Comparison of ENCODE assay signal across 15 cellular contexts in genomic region chr9:114450833-114451706, GRCh38. TPM values are rescaled to one million over a fixed set of nuclear protein-coding genes. Genes with fewer than 3 reads are reported as not detected.
DNase-seq lines count a peak whose midpoint lies in the region; ATAC-seq and TF ChIP-seq lines count a peak whose summit lies in the region.
"Had no signal": no experiment of that assay in that cellular context is flagged by ENCODE, and none has a peak within 500 bp of the region (broad histone marks: within the 10 kb centered on the region; RNA-seq: fewer than 3 reads in every experiment).

No MANE protein-coding gene starts in this region.

- H3K27me3 Mint-ChIP-seq in activated T-cell treated with anti-CD3 and anti-CD28 coated beads, Interleukin-2, amount 50 U/mL, for 24 hours = no peaks in the 10 kb centered on the region
- no peaks in the 10 kb centered on the region for H3K27me3 Mint-ChIP-seq in T-helper 17 cell

- H3K27me3 ChIP-seq in spleen (replicated peaks in 1 of 7) (no peaks in the 10 kb centered on the region), heart right ventricle (peaks cover 0 to 21% (median 0%) of the 10 kb centered on the region in 7 donors), stomach (no peaks in the 10 kb centered on the region)
- H3K27me3 ChIP-seq: brain microvascular endothelial cell, SJSA1 had no signal

- H3K4me3 ChIP-seq in spleen (no peak overlapping the region), heart right ventricle (no peak overlapping the region), stomach (no peak overlapping the region)
- H3K4me3 ChIP-seq: HAP-1, prostate gland, SJSA1 had no signal

- no peaks in the 10 kb centered on the region for H3K36me3 ChIP-seq in spleen
- no peaks in the 10 kb centered on the region for H3K36me3 ChIP-seq in heart right ventricle
- no peaks in the 10 kb centered on the region for H3K36me3 ChIP-seq in stomach
- H3K36me3 ChIP-seq: brain microvascular endothelial cell, HAP-1, prostate gland, SJSA1 had no signal

- H3K27ac ChIP-seq in spleen (peak overlapping the region in 6 of 8 donors; percentile 44 to 81 (median 62)), heart right ventricle (no peak overlapping the region), stomach (no peak overlapping the region)
- H3K27ac ChIP-seq: brain microvascular endothelial cell, prostate gland, SJSA1 had no signal

- no peak for DNase-seq in activated T-cell treated with anti-CD3 and anti-CD28 coated beads, Interleukin-2, amount 50 U/mL, for 24 hours
- no peak for DNase-seq in activated T-cell treated with anti-CD3 and anti-CD28 coated beads, Interleukin-2, amount 50 U/mL, for 1 hour
- DNase-seq in T-helper 17 cell (no peak), spleen (no peak), amniotic stem cell (lab: John Stamatoyannopoulos, UW) (no peak), heart right ventricle (no peak), stomach (no peak)
- DNase-seq: activated CD4-positive, alpha-beta T cell treated with anti-CD3 and anti-CD28 coated beads, Interleukin-2, amount 50 U/mL, for 4 hours; brain microvascular endothelial cell; NCI-H226 had no signal

- no peak for TF ChIP-seq EP300 in stomach (IDR thresholded peaks at IDR 0.05)

- ATAC-seq in HG02623 (IDR thresholded peaks at IDR 0.05; ENCODE audit: unreplicated experiment) (peak; percentile 66), T-helper 17 cell (peak; percentile 88), heart right ventricle (no peak)
- ATAC-seq: left lobe of liver had no signal

- no peak overlapping the region for H3K4me3 Mint-ChIP-seq in activated T-cell treated with anti-CD3 and anti-CD28 coated beads, Interleukin-2, amount 50 U/mL, for 24 hours
- peak overlapping the region; percentile 2 for H3K4me3 Mint-ChIP-seq in T-helper 17 cell

- H3K4me1 ChIP-seq in spleen = peaks cover 23 to 58% (median 46%) of the 10 kb centered on the region in 6 donors
- peaks cover 0 to 8% (median 0%) of the 10 kb centered on the region in 9 donors for H3K4me1 ChIP-seq in heart right ventricle
- no peaks in the 10 kb centered on the region for H3K4me1 ChIP-seq in stomach
- H3K4me1 ChIP-seq: HAP-1, prostate gland had no signal

- H3K36me3 Mint-ChIP-seq in activated T-cell treated with anti-CD3 and anti-CD28 coated beads, Interleukin-2, amount 50 U/mL, for 24 hours (ENCODE audit: low read depth) = no peaks in the 10 kb centered on the region
- peaks cover 5% of the 10 kb centered on the region for H3K36me3 Mint-ChIP-seq in T-helper 17 cell (ENCODE audit: low read depth)

- WGBS in spleen, 5 donors = 68 to 81% (median 73%) methylated on average over 12 of the region's 12 CpGs
- WGBS in heart right ventricle, 2 donors = 82 to 86% methylated on average over 12 of the region's 12 CpGs
- 78 to 88% (median 85%) methylated on average over 11 to 12 of the region's 12 CpGs for whole genome bisulfite sequencing in stomach, 5 donors

- TF ChIP-seq CTCF in spleen (IDR thresholded peaks at IDR 0.05 in 8 of 11, conservative IDR thresholded peaks at IDR 0.05 in 3 of 11) (no peak), heart right ventricle (IDR thresholded peaks at IDR 0.05) (no peak), stomach (IDR thresholded peaks at IDR 0.05) (no peak)

- peaks cover 22% of the 10 kb centered on the region for H3K4me1 Mint-ChIP-seq in activated T-cell treated with anti-CD3 and anti-CD28 coated beads, Interleukin-2, amount 50 U/mL, for 24 hours (ENCODE audit: low read depth)
- H3K4me1 Mint-ChIP-seq in T-helper 17 cell = peaks cover 23% of the 10 kb centered on the region

- H3K9me3 Mint-ChIP-seq in activated T-cell treated with anti-CD3 and anti-CD28 coated beads, Interleukin-2, amount 50 U/mL, for 24 hours = peaks cover 6% of the 10 kb centered on the region

- intact Hi-C loops in spleen (cut with DNase I; ENCODE audit: low total_unique reads) = no loop called here
- intact Hi-C loops in heart right ventricle (cut with DNase I) = no loop called here
- intact Hi-C loops in stomach (cut with DNase I; ENCODE audit: low total_unique reads) = no loop called here

- no peaks in the 10 kb centered on the region for H3K9me3 ChIP-seq in T-helper 17 cell (ENCODE audit: control insufficient read depth, low read length, poor library complexity, severe bottlenecking)
- H3K9me3 ChIP-seq in spleen = no peaks in the 10 kb centered on the region
- peaks cover 0 to 13% (median 0%) of the 10 kb centered on the region in 11 donors for H3K9me3 ChIP-seq in heart right ventricle
- H3K9me3 ChIP-seq in stomach = no peaks in the 10 kb centered on the region
- H3K9me3 ChIP-seq: HAP-1, prostate gland, SJSA1 had no signal

- TF ChIP-seq POLR2A in spleen (IDR thresholded peaks at IDR 0.05) (no peak), stomach (IDR thresholded peaks at IDR 0.05) (no peak)

- peak overlapping the region; percentile 56 for H3K27ac Mint-ChIP-seq in activated T-cell treated with anti-CD3 and anti-CD28 coated beads, Interleukin-2, amount 50 U/mL, for 24 hours
- H3K27ac Mint-ChIP-seq in T-helper 17 cell = peak overlapping the region; percentile 46

RNA-seq across cellular contexts. Expression of gene WHRN, which starts 54.2 kb away (rescaled TPM):
- 10 to 100 TPM; 18.2 to 32.6 TPM for total RNA-seq in T-helper 17 cell
- total RNA-seq in spleen = 10 to 100 TPM; 11.8 to 51.6 (median 29.4) TPM
- polyA plus RNA-seq in spleen = 10 to 100 TPM in 1 of 3 donors, 1 to 10 TPM in 2; 3.7 to 25.4 (median 9.5) TPM
- 1 to 10 TPM in 1 of 10 donors, under 1 TPM in 8, not detected in 1; 0.13 to 1.3 (median 0.51) TPM for total RNA-seq in heart right ventricle
- under 1 TPM; 0.58 to 0.59 TPM for polyA plus RNA-seq in heart right ventricle
- 10 to 100 TPM in 2 of 5 donors, 1 to 10 TPM in 3; 2.3 to 70.1 (median 4.1) TPM for total RNA-seq in stomach
- polyA plus RNA-seq in stomach = 1 to 10 TPM; 2.4 to 8.5 (median 5.5) TPM

Comparison
In these comparisons a context has a peak if more than half of its experiments do, and no peak if none do; other contexts are left out.
1. ATAC-seq: peak in HG02623 (single experiment) and T-helper 17 cell (single experiment); none in heart right ventricle (0 of 8).
2. H3K27ac ChIP-seq: peak in spleen (6 of 8); none in heart right ventricle (0 of 10) and stomach (0 of 5).